Comparison of ENCODE assay signal across 10 cellular contexts in genomic region chr15:38547255-38547997, GRCh38. TPM values are rescaled to one million over a fixed set of nuclear protein-coding genes. Genes with fewer than 3 reads are reported as not detected.
A peak's percentile ranks its signal among the peaks of the same experiment; 100 is the strongest.
DNase-seq lines count a peak whose midpoint lies in the region; ATAC-seq and TF ChIP-seq lines count a peak whose summit lies in the region.
"Had no signal": no experiment of that assay in that cellular context is flagged by ENCODE, and none has a peak within 500 bp of the region (broad histone marks: within the 10 kb centered on the region; RNA-seq: fewer than 3 reads in every experiment).

No MANE protein-coding gene starts in this region.

- no peak overlapping the region for H3K4ac ChIP-seq in mesenchymal stem cell (ENCODE audit: low read depth in 1 of 2, low read length in 2 of 2)

- no peak for TF ChIP-seq POLR2A in tibial nerve (IDR thresholded peaks at IDR 0.05)

- peaks cover 58% of the 10 kb centered on the region for H3K4me1 Mint-ChIP-seq in activated naive CD8-positive, alpha-beta T cell treated with anti-CD3 and anti-CD28 coated beads, Interleukin-2, amount 10 ng/mL, durations not matched to agents 7 days and 5 days

- H3K4me3 ChIP-seq in mesenchymal stem cell (ENCODE audit: insufficient read depth in 1 of 2, low read depth in 1 of 2, low read length in 2 of 2) (no peak overlapping the region), tibial nerve (no peak overlapping the region)
- H3K4me3 ChIP-seq: skin epidermis had no signal

- no peak overlapping the region for H3K23ac ChIP-seq in mesenchymal stem cell (ENCODE audit: low read length in 2 of 2)

- 77% methylated on average over 3 of the region's 10 CpGs for WGBS in mesenchymal stem cell
- 85 to 89% methylated on average over 10 of the region's 10 CpGs for WGBS in tibial nerve, 2 donors

- H2AFZ ChIP-seq in mesenchymal stem cell (ENCODE audit: low read depth, low read length) = peak overlapping the region; percentile 5

- H3K9ac ChIP-seq in mesenchymal stem cell (ENCODE audit: low read length) = no peak overlapping the region

- no peak overlapping the region for H2BK15ac ChIP-seq in mesenchymal stem cell (ENCODE audit: low read depth, poor library complexity, severe bottlenecking)

- no peaks in the 10 kb centered on the region for H3K27me3 Mint-ChIP-seq in activated naive CD8-positive, alpha-beta T cell treated with anti-CD3 and anti-CD28 coated beads, Interleukin-2, amount 10 ng/mL, durations not matched to agents 7 days and 5 days

- H3K9me3 Mint-ChIP-seq in activated naive CD8-positive, alpha-beta T cell treated with anti-CD3 and anti-CD28 coated beads, Interleukin-2, amount 10 ng/mL, durations not matched to agents 7 days and 5 days = no peaks in the 10 kb centered on the region

- POLR2A ChIA-PET in activated naive CD8-positive, alpha-beta T cell treated with anti-CD3 and anti-CD28 coated beads, Interleukin-2, amount 10 ng/mL, durations not matched to agents 7 days and 5 days (lab: Charles Lee) = interaction anchor here (0.6 to 1.1 kb wide), 3 partner anchors 13 to 84 kb away, joined by 3 read pairs; no protein-coding TSS in a partner anchor

- DNase-seq in EH (ENCODE audit: low read depth) = peak; percentile 86
- DNase-seq in MV-4-11 (lab: John Stamatoyannopoulos, UW) = peak; percentile 3
- DNase-seq in activated naive CD8-positive, alpha-beta T cell treated with anti-CD3 and anti-CD28 coated beads, Interleukin-2, amount 10 ng/mL, durations not matched to agents 7 days and 5 days = no peak
- no peak for DNase-seq in mesenchymal stem cell
- DNase-seq in iPS-NIHi11 (ENCODE audit: low spot score) = no peak
- DNase-seq in pons (ENCODE audit: low spot score) = no peak
- DNase-seq in tibial nerve (ENCODE audit: low spot score in 2 of 2) = no peak
- DNase-seq: NCI-H1105, NCI-H526 treated with DMSO at 0.1 percent for 48 hours had no signal

- H3K79me1 ChIP-seq in mesenchymal stem cell (replicated peaks; ENCODE audit: low read length, poor library complexity, severe bottlenecking) = no peaks in the 10 kb centered on the region

- H2AK5ac ChIP-seq in mesenchymal stem cell (ENCODE audit: low read length, severe bottlenecking) = no peak overlapping the region

- H3K4me1 ChIP-seq in mesenchymal stem cell (ENCODE audit: control insufficient read depth, insufficient read depth, low read depth, low read length) = peaks cover 2% of the 10 kb centered on the region
- H3K4me1 ChIP-seq in tibial nerve = no peaks in the 10 kb centered on the region

- TF ChIP-seq CTCF in tibial nerve (IDR thresholded peaks at IDR 0.05) = no peak

- no peak overlapping the region for H2BK5ac ChIP-seq in mesenchymal stem cell (ENCODE audit: low read depth, low read length, poor library complexity, severe bottlenecking)

- H3K27ac ChIP-seq in mesenchymal stem cell (ENCODE audit: low read length, poor library complexity, severe bottlenecking) (no peak overlapping the region), tibial nerve (no peak overlapping the region)
- H3K27ac ChIP-seq: skin epidermis had no signal

- no peaks in the 10 kb centered on the region for H3K9me3 ChIP-seq in mesenchymal stem cell (ENCODE audit: control insufficient read depth, low read length)
- no peaks in the 10 kb centered on the region for H3K9me3 ChIP-seq in tibial nerve

- peak overlapping the region; percentile 32 for H3K27ac Mint-ChIP-seq in activated naive CD8-positive, alpha-beta T cell treated with anti-CD3 and anti-CD28 coated beads, Interleukin-2, amount 10 ng/mL, durations not matched to agents 7 days and 5 days

- H2BK12ac ChIP-seq in mesenchymal stem cell (ENCODE audit: low read length in 2 of 2) = no peak overlapping the region

- ATAC-seq in activated naive CD8-positive, alpha-beta T cell treated with anti-CD3 and anti-CD28 coated beads, Interleukin-2, amount 10 ng/mL, durations not matched to agents 7 days and 5 days (ENCODE audit: low read depth) = no peak

- H3K36me3 ChIP-seq in mesenchymal stem cell (ENCODE audit: control insufficient read depth in 1 of 2, insufficient read depth in 2 of 2, low read depth in 1 of 2, low read length in 2 of 2) = no peaks in the 10 kb centered on the region
- H3K36me3 ChIP-seq in tibial nerve = no peaks in the 10 kb centered on the region

- H4K8ac ChIP-seq in mesenchymal stem cell (ENCODE audit: low read length) = no peak overlapping the region

- peak overlapping the region; percentile 11 for H3K4me3 Mint-ChIP-seq in activated naive CD8-positive, alpha-beta T cell treated with anti-CD3 and anti-CD28 coated beads, Interleukin-2, amount 10 ng/mL, durations not matched to agents 7 days and 5 days

- H2BK120ac ChIP-seq in mesenchymal stem cell (ENCODE audit: low read depth, low read length) = no peak overlapping the region

- no peak for TF ChIP-seq EP300 in tibial nerve (IDR thresholded peaks at IDR 0.05)

- H3K36me3 Mint-ChIP-seq in activated naive CD8-positive, alpha-beta T cell treated with anti-CD3 and anti-CD28 coated beads, Interleukin-2, amount 10 ng/mL, durations not matched to agents 7 days and 5 days = peaks cover 73% of the 10 kb centered on the region

- no peak overlapping the region for H3K4me2 ChIP-seq in mesenchymal stem cell (ENCODE audit: low read length, poor library complexity, severe bottlenecking)

- H3K14ac ChIP-seq in mesenchymal stem cell (ENCODE audit: low read length in 2 of 2) = no peak overlapping the region

- H3K18ac ChIP-seq in mesenchymal stem cell (ENCODE audit: low read depth in 1 of 2, low read length in 2 of 2) = no peak overlapping the region

- H3K27me3 ChIP-seq in mesenchymal stem cell (ENCODE audit: control insufficient read depth in 1 of 2, insufficient read depth in 1 of 2, low read length in 2 of 2) (no peaks in the 10 kb centered on the region), tibial nerve (no peaks in the 10 kb centered on the region)

- no peak overlapping the region for H4K91ac ChIP-seq in mesenchymal stem cell (ENCODE audit: low read length)

RNA-seq across cellular contexts. Expression of gene RASGRP1, which starts 17.2 kb away (rescaled TPM):
- 100 to 1,000 TPM; 175 to 179 TPM for total RNA-seq in activated naive CD8-positive, alpha-beta T cell treated with anti-CD3 and anti-CD28 coated beads, Interleukin-2, amount 10 ng/mL, durations not matched to agents 7 days and 5 days
- polyA plus RNA-seq in mesenchymal stem cell (2013, experiment 1 of 2) = 0.01 TPM
- 0.01 TPM for polyA plus RNA-seq in mesenchymal stem cell (2013, experiment 2 of 2)
- 1 to 10 TPM in 2 of 4 donors, under 1 TPM in 2; 0.22 to 2.1 (median 1.3) TPM for total RNA-seq in tibial nerve

Comparison
In these comparisons a context has a peak if more than half of its experiments do, and no peak if none do; other contexts are left out.
1. DNase-seq: peak in EH (single experiment) and MV-4-11 (single experiment); none in activated naive CD8-positive, alpha-beta T cell treated with anti-CD3 and anti-CD28 coated beads, Interleukin-2, amount 10 ng/mL, durations not matched to agents 7 days and 5 days (single experiment), mesenchymal stem cell (single experiment), iPS-NIHi11 (single experiment), pons (single experiment) and tibial nerve (0 of 2).
2. RNA of gene RASGRP1, which starts 17.2 kb away (total RNA-seq): 175 to 179 TPM in activated naive CD8-positive, alpha-beta T cell treated with anti-CD3 and anti-CD28 coated beads, Interleukin-2, amount 10 ng/mL, durations not matched to agents 7 days and 5 days; 0.22 to 2.1 TPM in tibial nerve; every median in the first group is over 10 times any median in the second.